8 cellular contexts compared by ENCODE assay signal in the genomic region with DNA sequence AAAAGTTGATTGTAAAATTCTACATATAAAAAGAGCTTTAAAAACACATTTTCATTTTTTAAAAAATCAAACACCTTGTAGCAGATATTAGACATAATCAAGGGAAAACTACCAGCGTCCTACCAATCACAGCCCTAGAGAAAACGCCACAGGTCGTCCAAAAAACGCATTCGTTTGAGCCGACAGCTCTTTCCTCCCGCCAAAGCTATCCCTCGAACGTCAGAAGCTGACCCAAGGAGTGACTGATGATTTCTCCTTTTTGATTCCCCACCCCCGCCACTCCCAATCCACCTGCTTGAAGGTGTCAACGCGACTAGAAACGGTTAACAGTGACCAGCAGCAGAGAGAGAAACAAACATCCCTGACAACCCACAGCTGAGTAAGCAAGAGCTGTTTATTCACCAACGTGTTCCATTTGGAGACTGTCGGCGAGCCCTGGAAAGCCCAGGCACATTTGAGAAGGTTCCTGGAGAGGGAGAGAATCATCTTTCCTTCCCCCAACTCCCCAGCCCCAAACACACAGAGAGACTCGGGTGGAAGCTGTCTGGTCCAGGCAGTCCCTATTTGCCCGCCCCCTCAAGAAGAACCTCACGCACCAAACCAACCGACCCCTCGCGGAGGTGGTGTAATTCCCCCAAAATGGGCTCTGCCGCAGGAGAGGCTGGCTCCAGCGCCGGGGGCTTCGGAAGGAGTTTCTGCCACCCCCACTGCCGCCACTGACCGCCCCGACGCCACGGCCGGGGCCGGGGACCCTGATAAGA. TPM values are rescaled to one million over a fixed set of nuclear protein-coding genes. Genes with fewer than 3 reads are reported as not detected.
DNase-seq lines count a peak whose midpoint lies in the region; ATAC-seq, FAIRE-seq and TF ChIP-seq lines count a peak whose summit lies in the region.

No MANE protein-coding gene starts in this region.

- H3K4me1 ChIP-seq in Caco-2, result peaks cover 7% of the 10 kb centered on the region; the same call in 1 of the 2 replicates
- peaks cover 5 to 9% of the 10 kb centered on the region in 2 experiments; a peak in 4 of 5 replicates for H3K4me1 ChIP-seq in K562 (replicated peaks in 1 of 2; ENCODE audit: control insufficient read depth in 2 of 2, insufficient read depth in 2 of 2, low read length in 2 of 2)

- peaks cover 10% of the 10 kb centered on the region; the same call in 1 of the 2 replicates for H4K20me1 ChIP-seq in K562 (replicated peaks; ENCODE audit: control insufficient read depth, insufficient read depth, low read length)

- BruUV-seq in Caco-2 (replicated peaks; lab: Mats Ljungman, UMichigan) (TSS peak; percentile 50), K562 (replicated peaks; lab: Mats Ljungman, UMichigan) (TSS peak; percentile 69)

- CTCF ChIA-PET in Caco-2 (lab: Charles Lee) (interaction anchor here (0.6 to 2.4 kb wide), 8 partner anchors 21 to 284 kb away, joined by 3 to 25 read pairs (median 4); partner anchors contain the start of gene IDE), K562 (lab: Yijun Ruan, JAX; ENCODE audit: low intra/inter-chr PET ratio) (interaction anchor here (3.7 kb wide), 1 partner anchor 203 kb away, joined by 27 read pairs; no protein-coding TSS in a partner anchor)

- peaks cover 1% of the 10 kb centered on the region; the same call in 1 of the 2 replicates for H3K36me3 ChIP-seq in Caco-2 (ENCODE audit: control insufficient read depth, insufficient read depth, low read length)
- peaks cover 21% of the 10 kb centered on the region; the same call in 1 of the 3 replicates for H3K36me3 ChIP-seq in K562 (ENCODE audit: control insufficient read depth, insufficient read depth, low read length)

- peak overlapping the region; percentile 93 for H3K4me2 ChIP-seq in K562 (ENCODE audit: insufficient read depth, low read length)

- TF ChIP-seq POLR2A in K562 (conservative IDR thresholded peaks at IDR 0.05), result no peak

- peak overlapping the region; percentile 97 for H3K4me3 Mint-ChIP-seq in Caco-2 (ENCODE audit: unreplicated experiment)

- H3K4me3 ChIP-seq in Caco-2 (ENCODE audit: low read depth, low read length) (peak overlapping the region; percentile 100), K562 (peak overlapping the region; percentile 97), iPS-11a (ENCODE audit: low read depth, low read length) (peak overlapping the region; percentile 87)

- intact Hi-C loops in Caco-2 (cut with micrococcal nuclease; ENCODE audit: unreplicated experiment), result no loop called here
- intact Hi-C loops in K562 (cut with micrococcal nuclease), result loop anchor here (2.0 to 5.0 kb wide), 3 partner anchors 47 to 142 kb away; no protein-coding TSS in a partner anchor
- intact Hi-C loops in sciatic nerve (cut with DNase I), result no loop called here

- TF ChIP-seq EP300 in K562 (IDR thresholded peaks at IDR 0.05; ENCODE audit: low read length), result no peak

- H3K27ac ChIP-seq in K562 (ENCODE audit: extremely low read depth, low read depth, low read length), result peak overlapping the region; percentile 89

- TF ChIP-seq RAD21 in K562 (CRISPR knock-in tag; conservative IDR thresholded peaks at IDR 0.05 in 1 of 2, IDR thresholded peaks at IDR 0.05 in 1 of 2), result no peak

- TF ChIP-seq CTCF in Caco-2 (IDR thresholded peaks at IDR 0.05; ENCODE audit: insufficient read depth in 1 of 2, low read depth in 1 of 2, low read length in 1 of 2, severe bottlenecking in 1 of 2, unreplicated experiment in 1 of 2), result no peak
- no peak for TF ChIP-seq CTCF in K562 (IDR thresholded peaks at IDR 0.05 in 2 of 3, conservative IDR thresholded peaks at IDR 0.05 in 1 of 3; ENCODE audit: insufficient read depth in 2 of 3, low read depth in 1 of 3, low read length in 3 of 3)

- no peaks in the 10 kb centered on the region for H3K9me3 Mint-ChIP-seq in Caco-2 (ENCODE audit: unreplicated experiment)

- H3K9me3 ChIP-seq in Caco-2, result no peaks in the 10 kb centered on the region
- no peaks in the 10 kb centered on the region for H3K9me3 ChIP-seq in K562 (replicated peaks; ENCODE audit: control insufficient read depth, insufficient read depth, low read depth, low read length)

- peak overlapping the region; percentile 92 for H3K27ac Mint-ChIP-seq in Caco-2 (ENCODE audit: unreplicated experiment)

- H3K36me3 Mint-ChIP-seq in Caco-2 (ENCODE audit: insufficient read depth, unreplicated experiment), result peaks cover 25% of the 10 kb centered on the region

- DNase-seq in Caco-2 (peak; percentile 41 to 46), HTR-8/SVneo (ENCODE audit: insufficient read length, low spot score) (peak; percentile 37), SHP77 (lab: John Stamatoyannopoulos, UW) (peak; percentile 76 to 79), K562 (ENCODE audit: extremely low read depth in 1 of 4, low spot score in 3 of 4) (peak; percentile 12 to 51 (median 20)), sciatic nerve (ENCODE audit: low spot score) (no peak), NCI-H187 treated with DMSO at 0.1 percent for 48 hours (lab: John Stamatoyannopoulos, UW) (no peak)

- ATAC-seq in GM19467 (IDR thresholded peaks at IDR 0.05; ENCODE audit: unreplicated experiment) (peak; percentile 1), K562 (peak; percentile 42), sciatic nerve (peak; percentile 45)

- no peaks in the 10 kb centered on the region for H3K27me3 ChIP-seq in Caco-2 (replicated peaks; ENCODE audit: control insufficient read depth, insufficient read depth, low read length)
- H3K27me3 ChIP-seq in K562 (ENCODE audit: control insufficient read depth in 2 of 2, insufficient read depth in 2 of 2, low read length in 2 of 2), result no peaks in the 10 kb centered on the region

- no peaks in the 10 kb centered on the region for H3K27me3 Mint-ChIP-seq in Caco-2 (ENCODE audit: insufficient read depth, unreplicated experiment)

- H3K79me2 ChIP-seq in K562 (ENCODE audit: control insufficient read depth, insufficient read depth, low read length), result peaks cover 49% of the 10 kb centered on the region

- in situ Hi-C loops in K562 (cut with MboI), result loop anchor here (25.0 kb wide), 1 partner anchor 203 kb away; no protein-coding TSS in a partner anchor

- H3K9ac ChIP-seq in K562 (ENCODE audit: insufficient read depth in 1 of 2, low read depth in 2 of 2, low read length in 2 of 2), result peak overlapping the region; percentile 90 to 97

- peak; percentile 20 for FAIRE-seq in HTR-8/SVneo (lab: Jason Lieb, UNC)
- peak; percentile 86 for FAIRE-seq in K562 (lab: Jason Lieb, UNC)

- WGBS in K562 (ENCODE audit: insufficient coverage, low coverage, missing lambda C conversion rate), result under 1% methylated on average over 29 of the region's 33 CpGs

- peak overlapping the region; percentile 97 for H2AFZ ChIP-seq in K562 (ENCODE audit: low read depth, low read length)

- H3K4me1 Mint-ChIP-seq in Caco-2 (ENCODE audit: low read depth, unreplicated experiment), result no peaks in the 10 kb centered on the region

- H3K9me1 ChIP-seq in K562 (ENCODE audit: control insufficient read depth, insufficient read depth, low read length), result no peaks in the 10 kb centered on the region

- POLR2A ChIA-PET in Caco-2 (lab: Charles Lee) (interaction anchor here (0.6 to 1.0 kb wide), 5 partner anchors 21 to 203 kb away, joined by 3 to 7 read pairs (median 3); no protein-coding TSS in a partner anchor), K562 (lab: Yijun Ruan, JAX) (interaction anchor here (0.5 to 2.1 kb wide), 5 partner anchors 10 to 202 kb away, joined by 3 to 9 read pairs (median 4); no protein-coding TSS in a partner anchor)

TF ChIP-seq in K562, 482 proteins besides CTCF, POLR2A, EP300 and RAD21 (continues in another document):
- TF ChIP-seq FOXJ3 (CRISPR knock-in tag; IDR thresholded peaks at IDR 0.05), result no peak

RNA-seq across cellular contexts. Expression of gene CPEB3, which starts 0.6 kb away (rescaled TPM):
- total RNA-seq in Caco-2 (2022) (2.3 TPM in 2 replicates), K562 (2014; rRNA removed) (0.45 and 0.73 TPM in 2 replicates), K562 (2014; rRNA removed; fragmentation: Illumina TruSeq; extraction: Trizol) (0.51 and 0.67 TPM in 2 replicates), K562 (2015; rRNA removed; fragmentation: Illumina TruSeq; extraction: Trizol) (0.57 and 0.58 TPM in 2 replicates), K562 (2021) (1.1 and 1.2 TPM in 2 replicates), sciatic nerve (6.2 TPM)
- 2.0 and 3.6 TPM in 2 replicates for total RNA-seq in K562 (2011; cell fraction: chromatin; rRNA removed; ENCODE audit: low replicate concordance)
- 1.2 and 1.4 TPM in 2 replicates for total RNA-seq in K562 (2011; cell fraction: nucleolus; rRNA removed)
- total RNA-seq in K562 (2011; cell fraction: nucleoplasm; rRNA removed), result 2.0 and 3.1 TPM in 2 replicates
- polyA plus RNA-seq in K562 (2011; rRNA removed) (0.35 and 0.46 TPM in 2 replicates), K562 (2014; fragmentation: Illumina TruSeq; extraction: Trizol) (0.50 and 0.59 TPM in 2 replicates), K562 (2014; fragmentation: Nextera tagmentation; extraction: Ambion mirVana) (under 1 TPM; 0.15 to 0.17 TPM), K562 (2014; rRNA removed) (0.56 and 0.63 TPM in 2 replicates)
- 0.21 and 0.22 TPM in 2 replicates for polyA plus RNA-seq in K562 (2011; cell fraction: cytosol; rRNA removed)
- 0.60 and 1.4 TPM in 2 replicates for polyA plus RNA-seq in K562 (2011; cell fraction: nucleus; rRNA removed)
- 0.49 and 1.4 TPM in 2 replicates for polyA plus RNA-seq in K562 (2012)
- 0.63 and 0.70 TPM in 2 replicates for polyA minus RNA-seq in K562 (2011; rRNA and poly(A)+ RNA removed)
- polyA minus RNA-seq in K562 (2011; cell fraction: cytosol; rRNA and poly(A)+ RNA removed), result 0.67 and 0.82 TPM in 2 replicates
- 1.1 and 1.3 TPM in 2 replicates for polyA minus RNA-seq in K562 (2011; cell fraction: nucleus; rRNA and poly(A)+ RNA removed)

RNA-seq across cellular contexts. Expression of gene MARCHF5, which starts 0.7 kb away (rescaled TPM):
- total RNA-seq in Caco-2 (2022), result 30.4 and 33.9 TPM in 2 replicates
- 21.2 and 40.4 TPM in 2 replicates for total RNA-seq in K562 (2011; cell fraction: chromatin; rRNA removed; ENCODE audit: low replicate concordance)
- total RNA-seq in K562 (2011; cell fraction: nucleolus; rRNA removed), result 5.8 and 7.1 TPM in 2 replicates
- 20.6 and 24.7 TPM in 2 replicates for total RNA-seq in K562 (2011; cell fraction: nucleoplasm; rRNA removed)
- 3.4 and 4.4 TPM in 2 replicates for total RNA-seq in K562 (2014; rRNA removed)
- 13.4 and 18.0 TPM in 2 replicates for total RNA-seq in K562 (2014; rRNA removed; fragmentation: Illumina TruSeq; extraction: Trizol)
- 7.7 and 7.9 TPM in 2 replicates for total RNA-seq in K562 (2015; rRNA removed; fragmentation: Illumina TruSeq; extraction: Trizol)
- total RNA-seq in K562 (2021), result 27.1 and 27.2 TPM in 2 replicates
- 18.9 and 25.7 TPM in 2 replicates for polyA plus RNA-seq in K562 (2011; rRNA removed)
- polyA plus RNA-seq in K562 (2011; cell fraction: cytosol; rRNA removed), result 3.9 and 11.4 TPM in 2 replicates
- 16.8 and 37.2 TPM in 2 replicates for polyA plus RNA-seq in K562 (2011; cell fraction: nucleus; rRNA removed)
- 18.1 and 29.9 TPM in 2 replicates for polyA plus RNA-seq in K562 (2012)
- polyA plus RNA-seq in K562 (2014; fragmentation: Illumina TruSeq; extraction: Trizol), result 16.4 and 18.3 TPM in 2 replicates
- 1 to 10 TPM; 3.4 to 4.0 TPM for polyA plus RNA-seq in K562 (2014; fragmentation: Nextera tagmentation; extraction: Ambion mirVana)
- 10.8 and 11.5 TPM in 2 replicates for polyA plus RNA-seq in K562 (2014; rRNA removed)
- 14.4 and 15.1 TPM in 2 replicates for polyA minus RNA-seq in K562 (2011; rRNA and poly(A)+ RNA removed)
- polyA minus RNA-seq in K562 (2011; cell fraction: cytosol; rRNA and poly(A)+ RNA removed), result 9.8 and 12.6 TPM in 2 replicates
- polyA minus RNA-seq in K562 (2011; cell fraction: nucleus; rRNA and poly(A)+ RNA removed), result 7.5 and 10.9 TPM in 2 replicates
- total RNA-seq in sciatic nerve, result 37.4 TPM

Comparison
In these comparisons a context has a peak if more than half of its experiments do, and no peak if none do; other contexts are left out.
1. DNase-seq: peak in Caco-2 (2 of 2), HTR-8/SVneo (single experiment), SHP77 (2 of 2) and K562 (4 of 4); none in sciatic nerve (single experiment) and NCI-H187 treated with DMSO at 0.1 percent for 48 hours (single experiment).
2. Peak in every context shown above with its lines, with median percentiles within 50 percentile points of each other: H3K4me3 ChIP-seq and ATAC-seq.